ENCODE assay signal across 1 cellular context in the genomic region with DNA sequence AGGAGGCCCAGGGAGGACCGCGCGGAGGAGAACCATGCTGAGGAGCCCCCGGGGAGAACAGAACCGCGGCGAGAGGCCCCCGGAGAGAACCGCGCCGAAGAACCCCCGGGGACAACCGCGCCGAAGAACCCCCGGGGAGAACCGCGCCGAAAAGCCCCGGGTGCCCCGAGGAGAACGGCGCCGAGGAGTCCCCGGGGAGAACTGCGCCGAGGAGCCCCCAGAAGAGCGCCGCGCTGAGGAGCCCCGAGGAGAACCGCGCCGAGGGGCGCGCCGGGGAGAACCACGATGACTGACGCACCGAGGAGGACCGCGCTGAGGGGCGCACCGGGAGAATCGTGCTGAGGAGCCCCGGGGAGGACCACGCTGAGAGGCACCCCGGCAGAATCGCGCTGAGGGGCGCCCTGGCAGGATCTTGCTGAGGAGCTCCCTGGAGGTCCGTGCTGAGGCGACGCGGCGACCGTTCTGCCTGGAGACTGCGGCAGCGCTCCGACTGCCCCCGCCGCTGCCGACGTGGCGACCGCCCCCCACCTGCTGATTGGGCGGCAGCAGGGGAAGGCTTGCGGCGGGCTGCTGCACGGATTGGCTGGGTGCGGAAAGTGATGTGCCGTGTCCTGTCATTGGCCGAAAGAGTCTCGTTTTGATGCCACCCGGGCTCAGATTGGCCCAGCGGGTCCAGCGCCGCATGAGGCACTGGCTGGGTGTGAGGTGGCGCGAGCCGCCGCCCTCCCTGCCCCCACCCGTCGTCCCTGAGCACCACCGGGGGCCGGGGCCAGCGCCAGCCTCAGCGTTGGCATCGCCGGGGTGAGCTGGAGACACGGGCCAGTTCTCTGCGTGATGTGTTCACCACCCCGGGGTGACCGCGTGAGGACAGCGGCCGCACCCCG.
TF ChIP-seq lines count a peak whose summit lies in the region.

A gene (minus strand): TSS at position 464 of the 884 bp plus-strand sequence.

TF ChIP-seq in K562, 482 proteins besides CTCF, POLR2A, EP300 and RAD21 (continued from another document):
- TF ChIP-seq, protein P1, sequence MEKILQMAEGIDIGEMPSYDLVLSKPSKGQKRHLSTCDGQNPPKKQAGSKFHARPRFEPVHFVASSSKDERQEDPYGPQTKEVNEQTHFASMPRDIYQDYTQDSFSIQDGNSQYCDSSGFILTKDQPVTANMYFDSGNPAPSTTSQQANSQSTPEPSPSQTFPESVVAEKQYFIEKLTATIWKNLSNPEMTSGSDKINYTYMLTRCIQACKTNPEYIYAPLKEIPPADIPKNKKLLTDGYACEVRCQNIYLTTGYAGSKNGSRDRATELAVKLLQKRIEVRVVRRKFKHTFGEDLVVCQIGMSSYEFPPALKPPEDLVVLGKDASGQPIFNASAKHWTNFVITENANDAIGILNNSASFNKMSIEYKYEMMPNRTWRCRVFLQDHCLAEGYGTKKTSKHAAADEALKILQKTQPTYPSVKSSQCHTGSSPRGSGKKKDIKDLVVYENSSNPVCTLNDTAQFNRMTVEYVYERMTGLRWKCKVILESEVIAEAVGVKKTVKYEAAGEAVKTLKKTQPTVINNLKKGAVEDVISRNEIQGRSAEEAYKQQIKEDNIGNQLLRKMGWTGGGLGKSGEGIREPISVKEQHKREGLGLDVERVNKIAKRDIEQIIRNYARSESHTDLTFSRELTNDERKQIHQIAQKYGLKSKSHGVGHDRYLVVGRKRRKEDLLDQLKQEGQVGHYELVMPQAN (IDR thresholded peaks at IDR 0.05; ENCODE audit: borderline replicate concordance) = no peak
- TF ChIP-seq, protein P2, sequence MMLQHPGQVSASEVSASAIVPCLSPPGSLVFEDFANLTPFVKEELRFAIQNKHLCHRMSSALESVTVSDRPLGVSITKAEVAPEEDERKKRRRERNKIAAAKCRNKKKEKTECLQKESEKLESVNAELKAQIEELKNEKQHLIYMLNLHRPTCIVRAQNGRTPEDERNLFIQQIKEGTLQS (IDR thresholded peaks at IDR 0.05) = no peak
- TF ChIP-seq, protein P2 (CRISPR knock-in tag; conservative IDR thresholded peaks at IDR 0.05) = peak; percentile 36; the same call in 1 of the 2 replicates
- TF ChIP-seq, protein P3, sequence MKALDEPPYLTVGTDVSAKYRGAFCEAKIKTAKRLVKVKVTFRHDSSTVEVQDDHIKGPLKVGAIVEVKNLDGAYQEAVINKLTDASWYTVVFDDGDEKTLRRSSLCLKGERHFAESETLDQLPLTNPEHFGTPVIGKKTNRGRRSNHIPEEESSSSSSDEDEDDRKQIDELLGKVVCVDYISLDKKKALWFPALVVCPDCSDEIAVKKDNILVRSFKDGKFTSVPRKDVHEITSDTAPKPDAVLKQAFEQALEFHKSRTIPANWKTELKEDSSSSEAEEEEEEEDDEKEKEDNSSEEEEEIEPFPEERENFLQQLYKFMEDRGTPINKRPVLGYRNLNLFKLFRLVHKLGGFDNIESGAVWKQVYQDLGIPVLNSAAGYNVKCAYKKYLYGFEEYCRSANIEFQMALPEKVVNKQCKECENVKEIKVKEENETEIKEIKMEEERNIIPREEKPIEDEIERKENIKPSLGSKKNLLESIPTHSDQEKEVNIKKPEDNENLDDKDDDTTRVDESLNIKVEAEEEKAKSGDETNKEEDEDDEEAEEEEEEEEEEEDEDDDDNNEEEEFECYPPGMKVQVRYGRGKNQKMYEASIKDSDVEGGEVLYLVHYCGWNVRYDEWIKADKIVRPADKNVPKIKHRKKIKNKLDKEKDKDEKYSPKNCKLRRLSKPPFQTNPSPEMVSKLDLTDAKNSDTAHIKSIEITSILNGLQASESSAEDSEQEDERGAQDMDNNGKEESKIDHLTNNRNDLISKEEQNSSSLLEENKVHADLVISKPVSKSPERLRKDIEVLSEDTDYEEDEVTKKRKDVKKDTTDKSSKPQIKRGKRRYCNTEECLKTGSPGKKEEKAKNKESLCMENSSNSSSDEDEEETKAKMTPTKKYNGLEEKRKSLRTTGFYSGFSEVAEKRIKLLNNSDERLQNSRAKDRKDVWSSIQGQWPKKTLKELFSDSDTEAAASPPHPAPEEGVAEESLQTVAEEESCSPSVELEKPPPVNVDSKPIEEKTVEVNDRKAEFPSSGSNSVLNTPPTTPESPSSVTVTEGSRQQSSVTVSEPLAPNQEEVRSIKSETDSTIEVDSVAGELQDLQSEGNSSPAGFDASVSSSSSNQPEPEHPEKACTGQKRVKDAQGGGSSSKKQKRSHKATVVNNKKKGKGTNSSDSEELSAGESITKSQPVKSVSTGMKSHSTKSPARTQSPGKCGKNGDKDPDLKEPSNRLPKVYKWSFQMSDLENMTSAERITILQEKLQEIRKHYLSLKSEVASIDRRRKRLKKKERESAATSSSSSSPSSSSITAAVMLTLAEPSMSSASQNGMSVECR (CRISPR knock-in tag; IDR thresholded peaks at IDR 0.05) = peak; percentile 86
- TF ChIP-seq, protein P4, sequence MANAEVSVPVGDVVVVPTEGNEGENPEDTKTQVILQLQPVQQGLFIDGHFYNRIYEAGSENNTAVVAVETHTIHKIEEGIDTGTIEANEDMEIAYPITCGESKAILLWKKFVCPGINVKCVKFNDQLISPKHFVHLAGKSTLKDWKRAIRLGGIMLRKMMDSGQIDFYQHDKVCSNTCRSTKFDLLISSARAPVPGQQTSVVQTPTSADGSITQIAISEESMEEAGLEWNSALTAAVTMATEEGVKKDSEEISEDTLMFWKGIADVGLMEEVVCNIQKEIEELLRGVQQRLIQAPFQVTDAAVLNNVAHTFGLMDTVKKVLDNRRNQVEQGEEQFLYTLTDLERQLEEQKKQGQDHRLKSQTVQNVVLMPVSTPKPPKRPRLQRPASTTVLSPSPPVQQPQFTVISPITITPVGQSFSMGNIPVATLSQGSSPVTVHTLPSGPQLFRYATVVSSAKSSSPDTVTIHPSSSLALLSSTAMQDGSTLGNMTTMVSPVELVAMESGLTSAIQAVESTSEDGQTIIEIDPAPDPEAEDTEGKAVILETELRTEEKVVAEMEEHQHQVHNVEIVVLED (CRISPR knock-in tag; IDR thresholded peaks at IDR 0.05) = peak; percentile 43
- peak; percentile 94 for TF ChIP-seq FOS (IDR thresholded peaks at IDR 0.05; ENCODE audit: extremely low read depth, insufficient read length)
- peak; percentile 88 for TF ChIP-seq CXXC5 (CRISPR knock-in tag; IDR thresholded peaks at IDR 0.05)
- TF ChIP-seq, protein P5, sequence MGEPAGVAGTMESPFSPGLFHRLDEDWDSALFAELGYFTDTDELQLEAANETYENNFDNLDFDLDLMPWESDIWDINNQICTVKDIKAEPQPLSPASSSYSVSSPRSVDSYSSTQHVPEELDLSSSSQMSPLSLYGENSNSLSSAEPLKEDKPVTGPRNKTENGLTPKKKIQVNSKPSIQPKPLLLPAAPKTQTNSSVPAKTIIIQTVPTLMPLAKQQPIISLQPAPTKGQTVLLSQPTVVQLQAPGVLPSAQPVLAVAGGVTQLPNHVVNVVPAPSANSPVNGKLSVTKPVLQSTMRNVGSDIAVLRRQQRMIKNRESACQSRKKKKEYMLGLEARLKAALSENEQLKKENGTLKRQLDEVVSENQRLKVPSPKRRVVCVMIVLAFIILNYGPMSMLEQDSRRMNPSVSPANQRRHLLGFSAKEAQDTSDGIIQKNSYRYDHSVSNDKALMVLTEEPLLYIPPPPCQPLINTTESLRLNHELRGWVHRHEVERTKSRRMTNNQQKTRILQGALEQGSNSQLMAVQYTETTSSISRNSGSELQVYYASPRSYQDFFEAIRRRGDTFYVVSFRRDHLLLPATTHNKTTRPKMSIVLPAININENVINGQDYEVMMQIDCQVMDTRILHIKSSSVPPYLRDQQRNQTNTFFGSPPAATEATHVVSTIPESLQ (CRISPR knock-in tag; IDR thresholded peaks at IDR 0.05) = peak; percentile 27; the same call in 1 of the 2 replicates
- peak; percentile 95 for TF ChIP-seq TAF9B (IDR thresholded peaks at IDR 0.05; ENCODE audit: partially characterized antibody)
- TF ChIP-seq, protein P6, sequence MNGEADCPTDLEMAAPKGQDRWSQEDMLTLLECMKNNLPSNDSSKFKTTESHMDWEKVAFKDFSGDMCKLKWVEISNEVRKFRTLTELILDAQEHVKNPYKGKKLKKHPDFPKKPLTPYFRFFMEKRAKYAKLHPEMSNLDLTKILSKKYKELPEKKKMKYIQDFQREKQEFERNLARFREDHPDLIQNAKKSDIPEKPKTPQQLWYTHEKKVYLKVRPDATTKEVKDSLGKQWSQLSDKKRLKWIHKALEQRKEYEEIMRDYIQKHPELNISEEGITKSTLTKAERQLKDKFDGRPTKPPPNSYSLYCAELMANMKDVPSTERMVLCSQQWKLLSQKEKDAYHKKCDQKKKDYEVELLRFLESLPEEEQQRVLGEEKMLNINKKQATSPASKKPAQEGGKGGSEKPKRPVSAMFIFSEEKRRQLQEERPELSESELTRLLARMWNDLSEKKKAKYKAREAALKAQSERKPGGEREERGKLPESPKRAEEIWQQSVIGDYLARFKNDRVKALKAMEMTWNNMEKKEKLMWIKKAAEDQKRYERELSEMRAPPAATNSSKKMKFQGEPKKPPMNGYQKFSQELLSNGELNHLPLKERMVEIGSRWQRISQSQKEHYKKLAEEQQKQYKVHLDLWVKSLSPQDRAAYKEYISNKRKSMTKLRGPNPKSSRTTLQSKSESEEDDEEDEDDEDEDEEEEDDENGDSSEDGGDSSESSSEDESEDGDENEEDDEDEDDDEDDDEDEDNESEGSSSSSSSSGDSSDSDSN (IDR thresholded peaks at IDR 0.05; ENCODE audit: borderline replicate concordance in 1 of 2, low read depth in 2 of 2, low read length in 2 of 2) = peak in 1 of 2 experiments; percentile 41; a peak in 1 of 4 replicates
- 0 out of 2 replicates have a peak, but pooled peaks have one; percentile 2 for TF ChIP-seq ZNF316 (IDR thresholded peaks at IDR 0.05)
- peak; percentile 88 for TF ChIP-seq POLR2AphosphoS5 (IDR thresholded peaks at IDR 0.05; ENCODE audit: control insufficient read depth, insufficient read depth, low read depth, low read length)
